20 cellular contexts compared by ENCODE assay signal in the genomic region with DNA sequence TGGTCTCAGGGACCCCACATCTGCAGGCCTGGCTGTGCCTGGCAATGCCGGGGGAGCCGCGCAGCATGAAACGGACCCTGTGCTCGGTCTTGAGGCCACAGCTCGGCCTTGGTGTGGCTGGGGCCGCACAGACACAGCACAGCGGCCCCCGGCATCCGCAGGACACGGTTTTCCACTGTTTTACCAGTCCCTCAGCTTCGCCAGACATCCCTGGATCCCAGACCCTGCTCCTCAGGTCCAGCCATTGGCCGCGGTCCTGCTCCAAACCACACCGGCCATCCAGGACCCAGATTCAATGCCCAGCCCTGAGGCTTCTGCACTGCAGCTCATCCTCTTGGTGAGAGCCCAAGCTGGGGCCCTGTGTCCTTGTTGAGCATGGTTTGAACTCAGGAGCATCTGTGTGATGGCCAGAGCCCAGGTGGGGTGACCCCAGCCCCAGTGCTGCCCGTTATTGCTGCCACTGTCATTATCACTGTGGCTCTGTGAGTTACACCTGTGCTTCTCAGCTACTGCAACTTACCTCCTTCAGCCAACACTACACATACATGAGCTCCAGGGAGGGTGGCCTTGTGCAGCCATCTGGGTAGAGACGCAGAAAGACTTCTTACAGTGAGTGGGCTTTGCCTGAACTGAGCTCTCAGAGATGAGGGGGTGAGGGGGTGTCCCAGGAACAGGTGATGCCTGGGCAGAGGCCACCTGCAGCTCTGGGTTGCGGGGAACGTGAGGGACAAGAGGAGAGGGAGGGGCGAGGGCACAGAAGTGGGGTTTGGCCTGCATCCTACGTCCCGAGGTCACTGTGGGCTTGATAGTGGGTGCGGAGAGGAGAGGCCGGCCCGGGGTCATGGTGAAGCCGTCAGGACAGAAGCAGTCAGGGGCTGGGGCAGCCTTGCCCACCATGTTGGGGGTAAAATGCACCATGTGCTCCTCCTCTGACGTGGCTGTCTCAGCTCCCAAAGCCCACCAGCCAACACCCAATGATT.
"Had no signal": no experiment of that assay in that cellular context is flagged by ENCODE, and none has a peak within 500 bp of the region (broad histone marks: within the 10 kb centered on the region; RNA-seq: fewer than 3 reads in every experiment).

No MANE protein-coding gene starts in this region.

- DNase-seq: activated CD4-positive, alpha-beta T cell treated with anti-CD3 and anti-CD28 coated beads, Interleukin-2, amount 10 ng/mL, durations not matched to agents 24 days and 14 days; activated CD8-positive, alpha-beta T cell treated with anti-CD3 and anti-CD28 coated beads for 36 hours; activated naive CD4-positive, alpha-beta T cell treated with anti-CD3 and anti-CD28 coated beads for 36 hours; activated T-cell treated with anti-CD3 and anti-CD28 coated beads, Interleukin-2, amount 50 U/mL, for 1 hour; brain microvascular endothelial cell; colonic mucosa; effector CD4-positive, alpha-beta T cell; gastrocnemius medialis; right cardiac atrium; SK-N-SH; small intestine; stimulated activated CD4-positive, alpha-beta T cell treated with anti-CD3 and anti-CD28 coated beads, Interleukin-4, amount 100 ng/mL, for 1 hour; stimulated activated naive CD8-positive, alpha-beta T cell treated with anti-CD3 and anti-CD28 coated beads, Interleukin-15, amount 100 ng/mL, for 72 hours; T-cell; testis had no signal

- H3K4me3 Mint-ChIP-seq: activated CD4-positive, alpha-beta T cell treated with anti-CD3 and anti-CD28 coated beads, Interleukin-2, amount 10 ng/mL, durations not matched to agents 24 days and 14 days; activated CD8-positive, alpha-beta T cell treated with anti-CD3 and anti-CD28 coated beads for 36 hours; activated naive CD4-positive, alpha-beta T cell treated with anti-CD3 and anti-CD28 coated beads for 36 hours; activated T-helper 17 cell treated with anti-CD3 and anti-CD28 coated beads, Interleukin-2, amount 50 U/mL, for 72 hours; central memory CD8-positive, alpha-beta T cell; natural killer cell treated with Interleukin-12 subunit alpha and Interleukin-12 subunit beta and Interleukin-15 and Interleukin-18, amount 100 ng/mL, for 72 hours; stimulated activated naive CD8-positive, alpha-beta T cell treated with anti-CD3 and anti-CD28 coated beads, Interleukin-15, amount 100 ng/mL, for 72 hours; T-cell had no signal

- H3K27me3 ChIP-seq: brain microvascular endothelial cell, colonic mucosa, gastrocnemius medialis, testis had no signal

- H3K27me3 Mint-ChIP-seq: activated CD4-positive, alpha-beta T cell treated with anti-CD3 and anti-CD28 coated beads, Interleukin-2, amount 10 ng/mL, durations not matched to agents 24 days and 14 days; activated CD8-positive, alpha-beta T cell treated with anti-CD3 and anti-CD28 coated beads for 36 hours; activated T-helper 17 cell treated with anti-CD3 and anti-CD28 coated beads, Interleukin-2, amount 50 U/mL, for 72 hours; central memory CD8-positive, alpha-beta T cell; natural killer cell treated with Interleukin-12 subunit alpha and Interleukin-12 subunit beta and Interleukin-15 and Interleukin-18, amount 100 ng/mL, for 72 hours; stimulated activated naive CD8-positive, alpha-beta T cell treated with anti-CD3 and anti-CD28 coated beads, Interleukin-15, amount 100 ng/mL, for 72 hours; T-cell had no signal

- H3K9me3 Mint-ChIP-seq: activated CD4-positive, alpha-beta T cell treated with anti-CD3 and anti-CD28 coated beads, Interleukin-2, amount 10 ng/mL, durations not matched to agents 24 days and 14 days; activated CD8-positive, alpha-beta T cell treated with anti-CD3 and anti-CD28 coated beads for 36 hours; activated naive CD4-positive, alpha-beta T cell treated with anti-CD3 and anti-CD28 coated beads for 36 hours; activated T-helper 17 cell treated with anti-CD3 and anti-CD28 coated beads, Interleukin-2, amount 50 U/mL, for 72 hours; central memory CD8-positive, alpha-beta T cell; natural killer cell treated with Interleukin-12 subunit alpha and Interleukin-12 subunit beta and Interleukin-15 and Interleukin-18, amount 100 ng/mL, for 72 hours; stimulated activated naive CD8-positive, alpha-beta T cell treated with anti-CD3 and anti-CD28 coated beads, Interleukin-15, amount 100 ng/mL, for 72 hours; T-cell had no signal

- H3K4me1 ChIP-seq: colonic mucosa, gastrocnemius medialis, prostate gland had no signal

- H3K4me3 ChIP-seq: colonic mucosa, gastrocnemius medialis, prostate gland, testis had no signal

- H3K36me3 ChIP-seq: brain microvascular endothelial cell, colonic mucosa, gastrocnemius medialis, prostate gland had no signal

- H3K27ac ChIP-seq: brain microvascular endothelial cell, colonic mucosa, gastrocnemius medialis, prostate gland, testis had no signal

- ATAC-seq: activated CD8-positive, alpha-beta T cell treated with anti-CD3 and anti-CD28 coated beads for 36 hours; activated T-helper 17 cell treated with anti-CD3 and anti-CD28 coated beads, Interleukin-2, amount 50 U/mL, for 72 hours; esophagus mucosa; gastrocnemius medialis; right cardiac atrium; stimulated activated naive CD8-positive, alpha-beta T cell treated with anti-CD3 and anti-CD28 coated beads, Interleukin-15, amount 100 ng/mL, for 72 hours; T-cell had no signal

- H3K4me1 Mint-ChIP-seq: activated CD4-positive, alpha-beta T cell treated with anti-CD3 and anti-CD28 coated beads, Interleukin-2, amount 10 ng/mL, durations not matched to agents 24 days and 14 days; activated T-helper 17 cell treated with anti-CD3 and anti-CD28 coated beads, Interleukin-2, amount 50 U/mL, for 72 hours; central memory CD8-positive, alpha-beta T cell; stimulated activated naive CD8-positive, alpha-beta T cell treated with anti-CD3 and anti-CD28 coated beads, Interleukin-15, amount 100 ng/mL, for 72 hours; T-cell had no signal

- H3K36me3 Mint-ChIP-seq: natural killer cell treated with Interleukin-12 subunit alpha and Interleukin-12 subunit beta and Interleukin-15 and Interleukin-18, amount 100 ng/mL, for 72 hours; T-cell had no signal

- H3K27ac Mint-ChIP-seq: activated CD4-positive, alpha-beta T cell treated with anti-CD3 and anti-CD28 coated beads, Interleukin-2, amount 10 ng/mL, durations not matched to agents 24 days and 14 days; activated CD8-positive, alpha-beta T cell treated with anti-CD3 and anti-CD28 coated beads for 36 hours; activated naive CD4-positive, alpha-beta T cell treated with anti-CD3 and anti-CD28 coated beads for 36 hours; activated T-helper 17 cell treated with anti-CD3 and anti-CD28 coated beads, Interleukin-2, amount 50 U/mL, for 72 hours; natural killer cell treated with Interleukin-12 subunit alpha and Interleukin-12 subunit beta and Interleukin-15 and Interleukin-18, amount 100 ng/mL, for 72 hours; stimulated activated naive CD8-positive, alpha-beta T cell treated with anti-CD3 and anti-CD28 coated beads, Interleukin-15, amount 100 ng/mL, for 72 hours; T-cell had no signal

- H3K9me3 ChIP-seq: colonic mucosa, gastrocnemius medialis, prostate gland, SK-N-SH, testis had no signal
